In the genomic region with DNA sequence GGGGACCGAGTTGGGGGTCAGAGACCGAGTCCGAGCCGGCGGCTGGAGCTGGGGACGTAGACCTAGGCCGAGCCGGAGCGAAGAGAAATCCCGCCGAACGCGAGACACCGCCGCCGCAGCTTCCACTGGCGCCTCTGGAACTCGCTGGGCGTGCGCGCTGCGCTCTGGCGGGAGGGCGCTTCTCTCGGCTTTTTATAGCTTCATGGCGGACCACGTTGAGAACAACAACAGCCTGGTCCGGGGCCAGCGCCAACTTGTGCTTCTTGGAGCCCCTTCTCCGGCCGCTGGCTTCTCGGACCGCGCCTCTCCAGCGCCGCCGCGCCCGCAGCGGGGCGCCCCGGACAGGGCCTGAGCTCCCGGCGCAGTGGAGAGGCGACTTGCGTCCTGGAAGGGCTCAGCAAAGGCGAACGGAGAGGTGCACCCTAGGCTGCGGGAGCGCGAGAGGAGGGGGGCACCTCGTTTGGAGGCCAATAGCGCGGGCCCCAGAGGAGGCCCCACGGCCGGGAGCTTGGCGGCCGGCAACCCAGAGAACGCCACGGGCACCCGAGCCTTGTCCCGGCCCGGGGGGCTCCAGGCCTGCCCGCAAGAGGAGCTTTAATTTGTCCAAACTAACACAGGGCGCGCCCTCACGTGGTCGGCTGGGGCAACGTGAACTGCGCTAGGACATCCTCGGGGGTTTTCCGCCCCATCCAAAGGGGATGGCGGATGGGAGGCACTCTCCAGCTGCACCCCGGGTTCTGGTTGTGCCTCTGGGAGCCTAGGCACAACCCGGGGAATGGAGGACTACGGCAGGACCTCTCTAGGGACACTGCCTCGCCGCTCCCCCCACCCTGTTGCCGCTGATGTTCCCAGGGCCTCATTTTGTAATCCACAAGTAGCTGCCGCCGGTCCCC, we compare ENCODE assay signal across 8 cellular contexts. TPM values are rescaled to one million over a fixed set of nuclear protein-coding genes. Genes with fewer than 3 reads are reported as not detected.
A peak's percentile ranks its signal among the peaks of the same experiment; 100 is the strongest.
DNase-seq lines count a peak whose midpoint lies in the region; ATAC-seq and TF ChIP-seq lines count a peak whose summit lies in the region.

No MANE protein-coding gene starts in this region.

- peak overlapping the region; percentile 73 for H3K27ac ChIP-seq in CD4-positive, CD25-positive, alpha-beta regulatory T cell (ENCODE audit: insufficient read depth, low read length, poor library complexity, severe bottlenecking)
- H3K27ac ChIP-seq in SK-N-MC = peak overlapping the region; percentile 59
- peak overlapping the region; percentile 72 for H3K27ac ChIP-seq in osteoblast (ENCODE audit: low read depth, low read length)
- peak overlapping the region; percentile 88 to 94 for H3K27ac ChIP-seq in thoracic aorta

- H3K4me3 Mint-ChIP-seq in CD4-positive, CD25-positive, alpha-beta regulatory T cell = peak overlapping the region; percentile 89 to 94 (median 92)

- peaks cover 7% of the 10 kb centered on the region for H3K79me2 ChIP-seq in osteoblast (ENCODE audit: insufficient read depth, low read length)

- H3K36me3 ChIP-seq in CD4-positive, CD25-positive, alpha-beta regulatory T cell (ENCODE audit: control insufficient read depth, insufficient read depth, low read length) = no peaks in the 10 kb centered on the region
- H3K36me3 ChIP-seq in SK-N-MC (ENCODE audit: insufficient read depth, low read length) (no peaks in the 10 kb centered on the region), osteoblast (ENCODE audit: insufficient read depth, low read length) (no peaks in the 10 kb centered on the region), thoracic aorta (no peaks in the 10 kb centered on the region)

- H2AFZ ChIP-seq in osteoblast (ENCODE audit: low read length) = peak overlapping the region; percentile 98

- ATAC-seq in CD4-positive, CD25-positive, alpha-beta regulatory T cell (ENCODE audit: low read depth in 2 of 2) = peak; percentile 39 to 43
- peak; percentile 44 for ATAC-seq in GM19438 (IDR thresholded peaks at IDR 0.05; ENCODE audit: low read depth, unreplicated experiment)
- peak; percentile 53 for ATAC-seq in thoracic aorta (ENCODE audit: insufficient number of reproducible peaks, low FRiP score, low read depth)

- peaks cover 4% of the 10 kb centered on the region for H3K27me3 Mint-ChIP-seq in CD4-positive, CD25-positive, alpha-beta regulatory T cell

- TF ChIP-seq CTCF in LNCaP clone FGC (IDR thresholded peaks at IDR 0.05; ENCODE audit: control insufficient read depth, extremely low read depth, insufficient read depth) = peak; percentile 70
- TF ChIP-seq CTCF in osteoblast (IDR thresholded peaks at IDR 0.05; ENCODE audit: extremely low read depth, low read depth, low read length) = peak; percentile 40
- TF ChIP-seq CTCF in thoracic aorta (IDR thresholded peaks at IDR 0.05) = peak; percentile 45

- peaks cover 29% of the 10 kb centered on the region for H3K4me1 ChIP-seq in CD4-positive, CD25-positive, alpha-beta regulatory T cell (ENCODE audit: control insufficient read depth, insufficient read depth, low read length, poor library complexity, severe bottlenecking)
- peaks cover 14% of the 10 kb centered on the region for H3K4me1 ChIP-seq in osteoblast (ENCODE audit: insufficient read depth, low read length)
- peaks cover 15 to 25% of the 10 kb centered on the region in 2 donors for H3K4me1 ChIP-seq in thoracic aorta (ENCODE audit: control insufficient read depth in 1 of 2, low read depth in 2 of 2)

- H3K4me2 ChIP-seq in osteoblast (ENCODE audit: insufficient read depth, low read length) = peak overlapping the region; percentile 87

- H3K27me3 ChIP-seq in CD4-positive, CD25-positive, alpha-beta regulatory T cell (ENCODE audit: control insufficient read depth, insufficient read depth, low read length) = no peaks in the 10 kb centered on the region
- no peaks in the 10 kb centered on the region for H3K27me3 ChIP-seq in osteoblast (ENCODE audit: insufficient read depth, low read length)
- H3K27me3 ChIP-seq in thoracic aorta (replicated peaks; ENCODE audit: insufficient read depth) = no peaks in the 10 kb centered on the region

- H3K27ac Mint-ChIP-seq in CD4-positive, CD25-positive, alpha-beta regulatory T cell = peak overlapping the region; percentile 67 to 91 (median 78)

- H3K9me3 Mint-ChIP-seq in CD4-positive, CD25-positive, alpha-beta regulatory T cell = no peaks in the 10 kb centered on the region

- H4K20me1 ChIP-seq in osteoblast (ENCODE audit: insufficient read depth, low read length) = peaks cover 4% of the 10 kb centered on the region

- no peaks in the 10 kb centered on the region for H3K9me3 ChIP-seq in CD4-positive, CD25-positive, alpha-beta regulatory T cell (ENCODE audit: control insufficient read depth in 2 of 2, low read length in 2 of 2)
- no peaks in the 10 kb centered on the region for H3K9me3 ChIP-seq in SK-N-MC (ENCODE audit: low read depth, low read length)
- no peaks in the 10 kb centered on the region for H3K9me3 ChIP-seq in osteoblast (ENCODE audit: low read depth, low read length)
- no peaks in the 10 kb centered on the region for H3K9me3 ChIP-seq in thoracic aorta

- H3K9ac ChIP-seq in SK-N-MC (ENCODE audit: insufficient read length) = peak overlapping the region; percentile 94

- peaks cover 5 to 32% (median 18%) of the 10 kb centered on the region in 4 donors for H3K4me1 Mint-ChIP-seq in CD4-positive, CD25-positive, alpha-beta regulatory T cell

- H3K4me3 ChIP-seq in CD4-positive, CD25-positive, alpha-beta regulatory T cell (ENCODE audit: low read depth, low read length) = peak overlapping the region; percentile 48
- H3K4me3 ChIP-seq in LNCaP clone FGC (ENCODE audit: low read depth, low read length) (peak overlapping the region; percentile 88), SK-N-MC (peak overlapping the region; percentile 91), osteoblast (ENCODE audit: insufficient read depth, low read length) (peak overlapping the region; percentile 86), thoracic aorta (peak overlapping the region; percentile 96)

- DNase-seq in CD4-positive, CD25-positive, alpha-beta regulatory T cell = peak; percentile 76 to 88 (median 83)
- DNase-seq in LNCaP clone FGC (ENCODE audit: low read depth) (peak; percentile 32), SK-N-MC (ENCODE audit: low read depth, low spot score) (peak; percentile 70), glomerular visceral epithelial cell (ENCODE audit: extremely low spot score) (peak; percentile 84), osteoblast (ENCODE audit: insufficient read length, low spot score, missing footprints) (peak; percentile 98), thoracic aorta (ENCODE audit: low spot score) (peak; percentile 54)
- peak; percentile 90 for DNase-seq in activated naive CD4-positive, alpha-beta T cell treated with anti-CD3 and anti-CD28 coated beads, Interleukin-2, amount 50 U/mL, for 16 hours

- H3K36me3 Mint-ChIP-seq in CD4-positive, CD25-positive, alpha-beta regulatory T cell = no peaks in the 10 kb centered on the region

RNA-seq across cellular contexts. Expression of a gene that starts 37.7 kb away (rescaled TPM):
- 64.1 TPM for total RNA-seq in CD4-positive, CD25-positive, alpha-beta regulatory T cell
- 100 to 1,000 TPM in 2 of 4 donors, 10 to 100 TPM in 2; 90.9 to 115 (median 100) TPM for polyA plus RNA-seq in CD4-positive, CD25-positive, alpha-beta regulatory T cell
- total RNA-seq in osteoblast = 10.5 and 11.8 TPM in 2 replicates
- 10 to 100 TPM; 12.0 to 23.9 TPM for total RNA-seq in thoracic aorta

Comparison
In these comparisons a context has a peak if more than half of its experiments do, and no peak if none do; other contexts are left out.
1. Peak in every context shown above with its lines: DNase-seq, ATAC-seq, H3K4me3 ChIP-seq and H3K27ac ChIP-seq.
2. DNase-seq: peak in every context shown above with its lines; median percentile 98 in osteoblast; 90 in activated naive CD4-positive, alpha-beta T cell treated with anti-CD3 and anti-CD28 coated beads, Interleukin-2, amount 50 U/mL, for 16 hours; 84 in glomerular visceral epithelial cell; 83 in CD4-positive, CD25-positive, alpha-beta regulatory T cell; 70 in SK-N-MC; 54 in thoracic aorta; 32 in LNCaP clone FGC.